1 cellular context compared by ENCODE assay signal in genomic region chr2:200945395-200945729, GRCh38.
TF ChIP-seq lines count a peak whose summit lies in the region.

No MANE protein-coding gene starts in this region.

TF ChIP-seq in HCT116, 20 proteins besides CTCF, POLR2A, EP300 and RAD21:
- TF ChIP-seq FOSL1 (IDR thresholded peaks at IDR 0.05; ENCODE audit: low read depth) (no peak), EZH2 (IDR thresholded peaks at IDR 0.05) (no peak), JUND (IDR thresholded peaks at IDR 0.05) (no peak), CEBPB (IDR thresholded peaks at IDR 0.05; ENCODE audit: low read depth) (no peak; the same call in 1 of the 2 replicates), ZNF274 (IDR thresholded peaks at IDR 0.05; ENCODE audit: low read depth, low read length) (no peak)
